ENCODE assay signal across 9 cellular contexts in genomic region chr7:157490465-157490912, GRCh38.
A peak's percentile ranks its signal among the peaks of the same experiment; 100 is the strongest.
DNase-seq lines count a peak whose midpoint lies in the region; ATAC-seq lines count a peak whose summit lies in the region.
"Had no signal": no experiment of that assay in that cellular context is flagged by ENCODE, and none has a peak within 500 bp of the region (broad histone marks: within the 10 kb centered on the region; RNA-seq: fewer than 3 reads in every experiment).

No MANE protein-coding gene starts in this region.

- no peaks in the 10 kb centered on the region for H3K36me3 ChIP-seq in CD8-positive, alpha-beta memory T cell (ENCODE audit: insufficient read depth, low read length)

- H3K4me3 ChIP-seq in CD8-positive, alpha-beta memory T cell (ENCODE audit: low read length), result no peak overlapping the region

- H3K9me3 Mint-ChIP-seq in CD8-positive, alpha-beta memory T cell, result peaks cover 3 to 12% (median 7%) of the 10 kb centered on the region in 5 donors

- H3K27ac ChIP-seq in CD8-positive, alpha-beta memory T cell (ENCODE audit: low read depth, low read length), result no peak overlapping the region

- ATAC-seq in HG02852 (IDR thresholded peaks at IDR 0.05; ENCODE audit: unreplicated experiment), result peak; percentile 41
- no peak for ATAC-seq in GM21786 (IDR thresholded peaks at IDR 0.05; ENCODE audit: unreplicated experiment)
- ATAC-seq in GM18520 (IDR thresholded peaks at IDR 0.05; ENCODE audit: unreplicated experiment), result no peak

- DNase-seq in CD8-positive, alpha-beta memory T cell, result peak in 4 of 5 donors; percentile 23 to 80 (median 73)
- DNase-seq in SKM-1 treated with dmso at 0.1 percent for 144 hours (lab: John Stamatoyannopoulos, UW; ENCODE audit: unreplicated experiment) (peak; percentile 88), G401 (ENCODE audit: low spot score) (no peak)
- peak; percentile 84 for DNase-seq in central memory CD4-positive, alpha-beta T cell
- DNase-seq in stimulated activated CD8-positive, alpha-beta memory T cell treated with anti-CD3 and anti-CD28 coated beads, Interleukin-4, amount 100 ng/mL, for 24 hours (ENCODE audit: low read depth), result peak; percentile 24

- POLR2A ChIA-PET in CD8-positive, alpha-beta memory T cell (lab: Charles Lee), result interaction anchor here (0.6 kb wide), 1 partner anchor 56 kb away, joined by 3 read pairs; no protein-coding TSS in a partner anchor

- peaks cover 4% of the 10 kb centered on the region for H3K27me3 ChIP-seq in CD8-positive, alpha-beta memory T cell (ENCODE audit: insufficient read depth, low read length, poor library complexity, severe bottlenecking)

- in situ Hi-C loops in G401 (cut with HindIII; ENCODE audit: low sequenced_read_pairs), result no loop called here

- H3K4me1 ChIP-seq in CD8-positive, alpha-beta memory T cell (ENCODE audit: insufficient read depth, low read length), result peaks cover 21% of the 10 kb centered on the region

- H3K9me3 ChIP-seq in CD8-positive, alpha-beta memory T cell (ENCODE audit: low read length), result peaks cover 4% of the 10 kb centered on the region

- H3K27me3 Mint-ChIP-seq in CD8-positive, alpha-beta memory T cell, result peaks cover 9 to 10% of the 10 kb centered on the region in 2 donors

- peak overlapping the region; percentile 7 to 75 (median 42) for H3K4me3 Mint-ChIP-seq in CD8-positive, alpha-beta memory T cell
- H3K4me3 Mint-ChIP-seq: dendritic cell treated with granulocyte-macrophage colony-stimulating factor and Interleukin-4, amounts not matched to agents 40 ng/mL and 50 ng/mL, for 4 days had no signal

- peaks cover 0 to 4% (median 0%) of the 10 kb centered on the region in 3 donors for H3K36me3 Mint-ChIP-seq in CD8-positive, alpha-beta memory T cell

- peak overlapping the region; percentile 7 to 87 (median 64) for H3K27ac Mint-ChIP-seq in CD8-positive, alpha-beta memory T cell
- H3K27ac Mint-ChIP-seq: dendritic cell treated with granulocyte-macrophage colony-stimulating factor and Interleukin-4, amounts not matched to agents 40 ng/mL and 50 ng/mL, for 4 days had no signal

- H3K4me1 Mint-ChIP-seq in CD8-positive, alpha-beta memory T cell, result peaks cover 24 to 51% (median 35%) of the 10 kb centered on the region in 3 donors

- CTCF ChIA-PET in CD8-positive, alpha-beta memory T cell (lab: Charles Lee), result interaction anchor here (0.9 to 2.6 kb wide), 4 partner anchors 16 to 58 kb away, joined by 3 to 5 read pairs (median 4); no protein-coding TSS in a partner anchor
